ENCODE assay signal across 9 cellular contexts in the genomic region with DNA sequence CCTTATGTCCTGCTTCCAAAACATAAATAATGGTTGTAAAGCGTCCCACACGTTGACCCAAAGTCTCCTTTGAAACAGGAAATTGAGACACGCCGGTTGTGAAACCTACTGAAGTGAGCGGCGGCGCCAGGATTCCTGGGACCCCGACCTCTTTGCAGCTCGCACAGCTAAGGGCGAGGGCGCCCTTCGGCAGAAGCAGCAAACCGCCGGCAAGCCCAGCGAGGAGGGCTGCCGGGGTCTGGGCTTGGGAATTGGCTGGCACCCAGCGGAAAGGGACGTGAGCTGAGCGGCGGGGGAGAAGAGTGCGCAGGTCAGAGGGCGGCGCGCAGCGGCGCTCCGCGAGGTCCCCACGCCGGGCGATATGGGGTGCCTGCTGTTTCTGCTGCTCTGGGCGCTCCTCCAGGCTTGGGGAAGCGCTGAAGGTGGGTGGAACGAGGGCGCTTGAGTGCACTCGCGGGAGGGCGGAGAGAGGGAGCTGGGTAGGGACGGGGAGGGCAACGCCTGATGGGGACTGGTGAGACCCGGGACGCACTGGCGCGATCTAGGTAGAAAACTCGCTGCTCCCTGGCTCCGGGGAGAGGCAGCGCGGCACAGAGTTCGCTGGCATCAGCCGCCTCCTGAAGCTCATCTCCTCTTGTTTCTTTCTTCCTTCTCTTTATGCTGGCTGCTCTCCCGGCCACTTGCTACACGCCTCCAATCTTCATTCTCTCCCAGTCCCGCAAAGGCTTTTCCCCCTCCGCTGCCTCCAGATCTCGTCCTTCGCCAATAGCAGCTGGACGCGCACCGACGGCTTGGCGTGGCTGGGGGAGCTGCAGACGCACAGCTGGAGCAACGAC. TPM values are rescaled to one million over a fixed set of nuclear protein-coding genes. Genes with fewer than 3 reads are reported as not detected.
DNase-seq lines count a peak whose midpoint lies in the region; ATAC-seq and TF ChIP-seq lines count a peak whose summit lies in the region.
"Had no signal": no experiment of that assay in that cellular context is flagged by ENCODE, and none has a peak within 500 bp of the region (broad histone marks: within the 10 kb centered on the region; RNA-seq: fewer than 3 reads in every experiment).

A gene (plus strand): TSS at position 155 of the 836 bp plus-strand sequence. CDS start 207 bp downstream, at position 362.

- DNase-seq in AML-193 (lab: John Stamatoyannopoulos, UW) (peak; percentile 53 to 76), HFF-Myc (ENCODE audit: extremely low read depth, low read depth) (no peak), sigmoid colon (peak; percentile 67), G401 (ENCODE audit: low spot score) (no peak), NCI-H446 (lab: John Stamatoyannopoulos, UW) (no peak)
- DNase-seq in activated naive CD8-positive, alpha-beta T cell treated with anti-CD3 and anti-CD28 coated beads, Interleukin-2, amount 50 U/mL, for 24 hours, result peak; percentile 11

- H3K27ac ChIP-seq in iPS-18a (ENCODE audit: low read length), result no peak within 1 kb of the TSS
- peak within 1 kb of the TSS in 1 of 4 donors; percentile 28 for H3K27ac ChIP-seq in sigmoid colon

- no peaks in the 10 kb centered on the region for H3K36me3 Mint-ChIP-seq in activated naive CD8-positive, alpha-beta T cell treated with anti-CD3 and anti-CD28 coated beads, Interleukin-2, amount 50 U/mL, for 24 hours (ENCODE audit: low read depth)

- peak within 1 kb of the TSS; percentile 73 for H3K4me3 Mint-ChIP-seq in activated naive CD8-positive, alpha-beta T cell treated with anti-CD3 and anti-CD28 coated beads, Interleukin-2, amount 50 U/mL, for 24 hours

- TF ChIP-seq CTCF in HFF-Myc (IDR thresholded peaks at IDR 0.05; ENCODE audit: low read depth, low read length, missing control alignments) (no peak), sigmoid colon (IDR thresholded peaks at IDR 0.05) (no peak)

- H3K27me3 ChIP-seq in iPS-18a (ENCODE audit: control insufficient read depth, insufficient read depth, low read length) (peaks cover 73% of the 10 kb centered on the region), sigmoid colon (peaks cover 0 to 41% (median 15%) of the 10 kb centered on the region in 3 donors)

- peak; percentile 41 for ATAC-seq in activated naive CD8-positive, alpha-beta T cell treated with anti-CD3 and anti-CD28 coated beads, Interleukin-2, amount 50 U/mL, for 24 hours
- no peak for ATAC-seq in GM19455 (IDR thresholded peaks at IDR 0.05; ENCODE audit: unreplicated experiment)
- ATAC-seq: HCT116 had no signal

- no peaks in the 10 kb centered on the region for H3K9me3 Mint-ChIP-seq in activated naive CD8-positive, alpha-beta T cell treated with anti-CD3 and anti-CD28 coated beads, Interleukin-2, amount 50 U/mL, for 24 hours

- TF ChIP-seq POLR2A in sigmoid colon (IDR thresholded peaks at IDR 0.05), result no peak

- no peaks in the 10 kb centered on the region for H3K36me3 ChIP-seq in iPS-18a (ENCODE audit: control insufficient read depth, low read depth, low read length)
- no peaks in the 10 kb centered on the region for H3K36me3 ChIP-seq in sigmoid colon

- H3K9me3 ChIP-seq in iPS-18a (ENCODE audit: control insufficient read depth, low read depth, low read length) (no peaks in the 10 kb centered on the region), sigmoid colon (no peaks in the 10 kb centered on the region)

- H3K9ac ChIP-seq in iPS-18a (ENCODE audit: low read length), result peak within 1 kb of the TSS; percentile 8

- H3K4me3 ChIP-seq in HFF-Myc (replicated peaks; ENCODE audit: low read depth, low read length) (peak within 1 kb of the TSS; percentile 17), iPS-18a (ENCODE audit: low read length) (peak within 1 kb of the TSS; percentile 65), sigmoid colon (peak within 1 kb of the TSS; percentile 25 to 56 (median 48))

- H3K4me1 ChIP-seq in iPS-18a (ENCODE audit: control insufficient read depth, low read depth, low read length) (peaks cover 17% of the 10 kb centered on the region), sigmoid colon (peaks cover 0 to 23% (median 19%) of the 10 kb centered on the region in 4 donors)

- no peak for TF ChIP-seq EP300 in sigmoid colon (IDR thresholded peaks at IDR 0.05)

- intact Hi-C loops in sigmoid colon (cut with DNase I), result no loop called here

- in situ Hi-C loops in G401 (cut with HindIII; ENCODE audit: low sequenced_read_pairs), result no loop called here

- H3K4me1 Mint-ChIP-seq in activated naive CD8-positive, alpha-beta T cell treated with anti-CD3 and anti-CD28 coated beads, Interleukin-2, amount 50 U/mL, for 24 hours, result peaks cover 24% of the 10 kb centered on the region

- WGBS in sigmoid colon, 2 donors, result 1% methylated on average over 63 of the region's 63 CpGs

- no peak within 1 kb of the TSS for H3K27ac Mint-ChIP-seq in activated naive CD8-positive, alpha-beta T cell treated with anti-CD3 and anti-CD28 coated beads, Interleukin-2, amount 50 U/mL, for 24 hours

- H3K27me3 Mint-ChIP-seq in activated naive CD8-positive, alpha-beta T cell treated with anti-CD3 and anti-CD28 coated beads, Interleukin-2, amount 50 U/mL, for 24 hours, result peaks cover 62% of the 10 kb centered on the region

RNA-seq across cellular contexts. Expression of the gene that starts here (rescaled TPM):
- total RNA-seq in sigmoid colon, result 1 to 10 TPM; 1.1 to 3.0 (median 2.2) TPM
- polyA plus RNA-seq in sigmoid colon, result 1 to 10 TPM in 2 of 3 donors, under 1 TPM in 1; 0.60 to 5.9 (median 3.2) TPM
- not detected in 2 replicates for total RNA-seq in G401 (2014; rRNA removed; shearing (Covaris generic))

Comparison
In these comparisons a context has a peak if more than half of its experiments do, and no peak if none do; other contexts are left out.
1. DNase-seq: peak in AML-193 (2 of 2), activated naive CD8-positive, alpha-beta T cell treated with anti-CD3 and anti-CD28 coated beads, Interleukin-2, amount 50 U/mL, for 24 hours (single experiment) and sigmoid colon (single experiment); none in HFF-Myc (single experiment), G401 (single experiment) and NCI-H446 (0 of 2).
2. Peak in every context shown above with its lines, with median percentiles within 50 percentile points of each other: H3K4me3 ChIP-seq.